Comparison of ENCODE assay signal across 23 cellular contexts in the genomic region with DNA sequence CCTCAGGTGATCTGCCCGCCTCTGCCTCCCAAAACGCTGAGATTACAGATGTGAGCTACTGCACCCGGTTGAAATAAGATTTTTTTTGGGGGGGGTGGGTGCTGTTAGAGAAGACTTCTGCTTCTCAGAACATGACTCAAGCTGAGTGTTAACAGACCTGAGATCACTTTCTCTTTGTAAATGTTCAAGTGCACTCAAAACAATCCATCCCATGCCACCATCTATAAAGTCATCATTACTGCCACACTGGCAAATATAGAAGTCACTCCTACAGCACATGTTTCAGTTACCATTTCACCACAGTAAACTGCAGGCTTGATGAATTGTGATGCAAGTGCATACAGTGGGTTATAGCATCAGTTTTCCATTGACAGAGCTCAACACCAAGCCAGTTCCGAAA. TPM values are rescaled to one million over a fixed set of nuclear protein-coding genes. Genes with fewer than 3 reads are reported as not detected.
DNase-seq lines count a peak whose midpoint lies in the region; ATAC-seq lines count a peak whose summit lies in the region.
"Had no signal": no experiment of that assay in that cellular context is flagged by ENCODE, and none has a peak within 500 bp of the region (broad histone marks: within the 10 kb centered on the region; RNA-seq: fewer than 3 reads in every experiment).

No MANE protein-coding gene starts in this region.

- no peaks in the 10 kb centered on the region for H3K9me3 Mint-ChIP-seq in activated CD4-positive, alpha-beta T cell treated with anti-CD3 and anti-CD28 coated beads for 36 hours (ENCODE audit: low read depth)
- no peaks in the 10 kb centered on the region for H3K9me3 Mint-ChIP-seq in activated CD4-positive, alpha-beta T cell treated with anti-CD3 and anti-CD28 coated beads, Interleukin-2, amount 10 ng/mL, durations not matched to agents 7 days and 5 days
- H3K9me3 Mint-ChIP-seq in activated T-cell treated with anti-CD3 and anti-CD28 coated beads, Interleukin-2, amount 50 U/mL, for 72 hours: no peaks in the 10 kb centered on the region
- no peaks in the 10 kb centered on the region for H3K9me3 Mint-ChIP-seq in stimulated activated naive CD8-positive, alpha-beta T cell treated with anti-CD3 and anti-CD28 coated beads, Interleukin-15, amount 100 ng/mL, for 72 hours

- CTCF ChIA-PET in activated CD4-positive, alpha-beta T cell treated with anti-CD3 and anti-CD28 coated beads for 36 hours (lab: Charles Lee): interaction anchor here (0.6 to 1.4 kb wide), 5 partner anchors 9 to 1087 kb away, joined by 3 to 6 read pairs (median 3); a partner anchor contains a TSS
- CTCF ChIA-PET in activated CD4-positive, alpha-beta T cell treated with anti-CD3 and anti-CD28 coated beads, Interleukin-2, amount 10 ng/mL, durations not matched to agents 7 days and 5 days (lab: Charles Lee): interaction anchor here (0.8 to 1.9 kb wide), 3 partner anchors 8 to 18 kb away, joined by 4 to 6 read pairs (median 4); no protein-coding TSS in a partner anchor

- POLR2A ChIA-PET in activated CD4-positive, alpha-beta T cell treated with anti-CD3 and anti-CD28 coated beads for 36 hours (lab: Charles Lee): interaction anchor here (0.6 to 1.5 kb wide), 2 partner anchors 124 to 165 kb away, joined by 5 to 23 read pairs; no protein-coding TSS in a partner anchor
- POLR2A ChIA-PET in activated CD4-positive, alpha-beta T cell treated with anti-CD3 and anti-CD28 coated beads, Interleukin-2, amount 10 ng/mL, durations not matched to agents 7 days and 5 days (lab: Charles Lee): no interaction called here

- no peak overlapping the region for H3K27ac Mint-ChIP-seq in activated CD4-positive, alpha-beta T cell treated with anti-CD3 and anti-CD28 coated beads for 36 hours
- no peak overlapping the region for H3K27ac Mint-ChIP-seq in activated CD4-positive, alpha-beta T cell treated with anti-CD3 and anti-CD28 coated beads, Interleukin-2, amount 10 ng/mL, durations not matched to agents 7 days and 5 days
- H3K27ac Mint-ChIP-seq in activated T-cell treated with anti-CD3 and anti-CD28 coated beads, Interleukin-2, amount 50 U/mL, for 72 hours: no peak overlapping the region
- H3K27ac Mint-ChIP-seq in stimulated activated naive CD8-positive, alpha-beta T cell treated with anti-CD3 and anti-CD28 coated beads, Interleukin-15, amount 100 ng/mL, for 72 hours: no peak overlapping the region

- H3K36me3 Mint-ChIP-seq in activated CD4-positive, alpha-beta T cell treated with anti-CD3 and anti-CD28 coated beads for 36 hours (ENCODE audit: low read depth): peaks cover 9% of the 10 kb centered on the region
- peaks cover 16% of the 10 kb centered on the region for H3K36me3 Mint-ChIP-seq in activated CD4-positive, alpha-beta T cell treated with anti-CD3 and anti-CD28 coated beads, Interleukin-2, amount 10 ng/mL, durations not matched to agents 7 days and 5 days (ENCODE audit: low read depth)
- peaks cover 0 to 2% of the 10 kb centered on the region in 2 donors for H3K36me3 Mint-ChIP-seq in activated T-cell treated with anti-CD3 and anti-CD28 coated beads, Interleukin-2, amount 50 U/mL, for 72 hours (ENCODE audit: insufficient read depth in 2 of 2)

- intact Hi-C loops in activated CD4-positive, alpha-beta T cell treated with anti-CD3 and anti-CD28 coated beads for 36 hours (cut with DNase I, micrococcal nuclease): no loop called here

- no peak overlapping the region for H3K4me3 Mint-ChIP-seq in activated CD4-positive, alpha-beta T cell treated with anti-CD3 and anti-CD28 coated beads for 36 hours
- H3K4me3 Mint-ChIP-seq in activated CD4-positive, alpha-beta T cell treated with anti-CD3 and anti-CD28 coated beads, Interleukin-2, amount 10 ng/mL, durations not matched to agents 7 days and 5 days: no peak overlapping the region
- no peak overlapping the region for H3K4me3 Mint-ChIP-seq in activated T-cell treated with anti-CD3 and anti-CD28 coated beads, Interleukin-2, amount 50 U/mL, for 72 hours
- no peak overlapping the region for H3K4me3 Mint-ChIP-seq in stimulated activated naive CD8-positive, alpha-beta T cell treated with anti-CD3 and anti-CD28 coated beads, Interleukin-15, amount 100 ng/mL, for 72 hours
- H3K4me3 Mint-ChIP-seq: CD14-positive monocyte had no signal

- H3K27me3 Mint-ChIP-seq in activated CD4-positive, alpha-beta T cell treated with anti-CD3 and anti-CD28 coated beads for 36 hours: no peaks in the 10 kb centered on the region
- H3K27me3 Mint-ChIP-seq in activated CD4-positive, alpha-beta T cell treated with anti-CD3 and anti-CD28 coated beads, Interleukin-2, amount 10 ng/mL, durations not matched to agents 7 days and 5 days: no peaks in the 10 kb centered on the region
- no peaks in the 10 kb centered on the region for H3K27me3 Mint-ChIP-seq in activated T-cell treated with anti-CD3 and anti-CD28 coated beads, Interleukin-2, amount 50 U/mL, for 72 hours (ENCODE audit: low read depth)
- H3K27me3 Mint-ChIP-seq in stimulated activated naive CD8-positive, alpha-beta T cell treated with anti-CD3 and anti-CD28 coated beads, Interleukin-15, amount 100 ng/mL, for 72 hours: no peaks in the 10 kb centered on the region

- DNase-seq in activated CD4-positive, alpha-beta T cell treated with anti-CD3 and anti-CD28 coated beads for 36 hours: peak; percentile 29
- no peak for DNase-seq in activated CD4-positive, alpha-beta T cell treated with anti-CD3 and anti-CD28 coated beads, Interleukin-2, amount 10 ng/mL, durations not matched to agents 7 days and 5 days
- no peak for DNase-seq in activated T-cell treated with anti-CD3 and anti-CD28 coated beads, Interleukin-2, amount 50 U/mL, for 72 hours
- DNase-seq in activated T-cell treated with anti-CD3 and anti-CD28 coated beads, Interleukin-2, amount 50 U/mL, for 48 hours: no peak
- DNase-seq in stimulated activated naive CD8-positive, alpha-beta T cell treated with anti-CD3 and anti-CD28 coated beads, Interleukin-15, amount 100 ng/mL, for 72 hours: no peak
- DNase-seq in stimulated activated naive CD8-positive, alpha-beta T cell treated with anti-CD3 and anti-CD28 coated beads, Interleukin-15, Interleukin-2, amounts not matched to agents 100 U/mL and 50 U/mL, for 24 hours: no peak
- no peak for DNase-seq in NCI-H1105 (lab: John Stamatoyannopoulos, UW)
- DNase-seq: 8988T; ACHN; BE2C; Calu3; DMS79 treated with DMSO at 0.1 percent for 48 hours; GF-D8; IMR-90; KG1; MG63; NCI-H2029; NCI-H446 treated with DMSO at 0.1 percent for 48 hours; NCI-H526; NCI-H82; NK-92 treated with Interleukin-12 subunit alpha and Interleukin-12 subunit beta, amount 100 ng/mL, for 24 hours; PC-3 had no signal

- ATAC-seq in activated CD4-positive, alpha-beta T cell treated with anti-CD3 and anti-CD28 coated beads for 36 hours: peak; percentile 89
- peak; percentile 78 for ATAC-seq in activated T-cell treated with anti-CD3 and anti-CD28 coated beads, Interleukin-2, amount 50 U/mL, for 72 hours (replicated peaks in 1 of 2)
- ATAC-seq in stimulated activated naive CD8-positive, alpha-beta T cell treated with anti-CD3 and anti-CD28 coated beads, Interleukin-15, amount 100 ng/mL, for 72 hours: peak; percentile 19
- no peak for ATAC-seq in stimulated activated naive CD8-positive, alpha-beta T cell treated with anti-CD3 and anti-CD28 coated beads, Interleukin-15, Interleukin-2, amounts not matched to agents 100 U/mL and 50 U/mL, for 24 hours
- ATAC-seq: PC-3 had no signal

- H3K4me1 Mint-ChIP-seq in activated CD4-positive, alpha-beta T cell treated with anti-CD3 and anti-CD28 coated beads for 36 hours: peaks cover 26% of the 10 kb centered on the region
- peaks cover 39% of the 10 kb centered on the region for H3K4me1 Mint-ChIP-seq in activated CD4-positive, alpha-beta T cell treated with anti-CD3 and anti-CD28 coated beads, Interleukin-2, amount 10 ng/mL, durations not matched to agents 7 days and 5 days
- peaks cover 26% of the 10 kb centered on the region for H3K4me1 Mint-ChIP-seq in activated T-cell treated with anti-CD3 and anti-CD28 coated beads, Interleukin-2, amount 50 U/mL, for 72 hours (ENCODE audit: low read depth)
- H3K4me1 Mint-ChIP-seq in stimulated activated naive CD8-positive, alpha-beta T cell treated with anti-CD3 and anti-CD28 coated beads, Interleukin-15, amount 100 ng/mL, for 72 hours: peaks cover 24% of the 10 kb centered on the region

RNA-seq across cellular contexts. Expression of a gene that starts 9.0 kb away (rescaled TPM):
- 10 to 100 TPM; 32.3 to 47.6 TPM for total RNA-seq in activated CD4-positive, alpha-beta T cell treated with anti-CD3 and anti-CD28 coated beads for 36 hours
- 10 to 100 TPM; 49.7 to 54.9 TPM for total RNA-seq in activated CD4-positive, alpha-beta T cell treated with anti-CD3 and anti-CD28 coated beads, Interleukin-2, amount 10 ng/mL, durations not matched to agents 7 days and 5 days
- total RNA-seq in activated T-cell treated with anti-CD3 and anti-CD28 coated beads, Interleukin-2, amount 50 U/mL, for 72 hours: 10 to 100 TPM; 54.3 to 60.7 TPM

RNA-seq across cellular contexts. Expression of a gene that starts 9.1 kb away (rescaled TPM):
- 10 to 100 TPM; 29.4 to 35.3 TPM for total RNA-seq in activated CD4-positive, alpha-beta T cell treated with anti-CD3 and anti-CD28 coated beads for 36 hours
- total RNA-seq in activated CD4-positive, alpha-beta T cell treated with anti-CD3 and anti-CD28 coated beads, Interleukin-2, amount 10 ng/mL, durations not matched to agents 7 days and 5 days: 10 to 100 TPM; 22.6 to 23.9 TPM
- 10 to 100 TPM; 52.8 to 58.9 TPM for total RNA-seq in activated T-cell treated with anti-CD3 and anti-CD28 coated beads, Interleukin-2, amount 50 U/mL, for 72 hours

RNA-seq across cellular contexts. Expression of a gene that starts 23.8 kb away (rescaled TPM):
- total RNA-seq in activated CD4-positive, alpha-beta T cell treated with anti-CD3 and anti-CD28 coated beads for 36 hours: 10 to 100 TPM; 58.5 to 86.3 TPM
- 10 to 100 TPM; 66.4 to 83.9 TPM for total RNA-seq in activated CD4-positive, alpha-beta T cell treated with anti-CD3 and anti-CD28 coated beads, Interleukin-2, amount 10 ng/mL, durations not matched to agents 7 days and 5 days
- 10 to 100 TPM; 81.2 to 85.9 TPM for total RNA-seq in activated T-cell treated with anti-CD3 and anti-CD28 coated beads, Interleukin-2, amount 50 U/mL, for 72 hours

RNA-seq across cellular contexts. Expression of a gene that starts 33.4 kb away (rescaled TPM):
- total RNA-seq in activated CD4-positive, alpha-beta T cell treated with anti-CD3 and anti-CD28 coated beads for 36 hours: not detected
- not detected for total RNA-seq in activated CD4-positive, alpha-beta T cell treated with anti-CD3 and anti-CD28 coated beads, Interleukin-2, amount 10 ng/mL, durations not matched to agents 7 days and 5 days
- total RNA-seq in activated T-cell treated with anti-CD3 and anti-CD28 coated beads, Interleukin-2, amount 50 U/mL, for 72 hours: not detected
- total RNA-seq: Calu3, IMR-90 had no signal

RNA-seq across cellular contexts. Expression of a gene that starts 34.7 kb away (rescaled TPM):
- not detected for total RNA-seq in activated CD4-positive, alpha-beta T cell treated with anti-CD3 and anti-CD28 coated beads for 36 hours
- not detected for total RNA-seq in activated CD4-positive, alpha-beta T cell treated with anti-CD3 and anti-CD28 coated beads, Interleukin-2, amount 10 ng/mL, durations not matched to agents 7 days and 5 days
- total RNA-seq in activated T-cell treated with anti-CD3 and anti-CD28 coated beads, Interleukin-2, amount 50 U/mL, for 72 hours: not detected
- total RNA-seq: Calu3, PC-3 had no signal
